Comparison of ENCODE assay signal across 26 cellular contexts in genomic region chr10:112166800-112167199, GRCh38. TPM values are rescaled to one million over a fixed set of nuclear protein-coding genes. Genes with fewer than 3 reads are reported as not detected.
DNase-seq lines count a peak whose midpoint lies in the region; ATAC-seq, FAIRE-seq and TF ChIP-seq lines count a peak whose summit lies in the region.
"Had no signal": no experiment of that assay in that cellular context is flagged by ENCODE, and none has a peak within 500 bp of the region (broad histone marks: within the 10 kb centered on the region; RNA-seq: fewer than 3 reads in every experiment).

No MANE protein-coding gene starts in this region.

- TF ChIP-seq CTCF in GM12878 (IDR thresholded peaks at IDR 0.05 in 2 of 3, conservative IDR thresholded peaks at IDR 0.05 in 1 of 3; ENCODE audit: control insufficient read depth in 2 of 3, extremely low read depth in 1 of 3, insufficient read depth in 1 of 3, low read depth in 3 of 3, low read length in 3 of 3) (no peak), liver (IDR thresholded peaks at IDR 0.05; ENCODE audit: low read depth, low read length, missing input control) (no peak), brain microvascular endothelial cell (IDR thresholded peaks at IDR 0.05; ENCODE audit: low read depth, low read length, missing control alignments) (no peak)

- H3K9me3 ChIP-seq in GM12878 (replicated peaks; ENCODE audit: control insufficient read depth, insufficient read depth, low read length) (no peaks in the 10 kb centered on the region), liver (ENCODE audit: control insufficient read depth in 4 of 4, low read length in 3 of 4) (no peaks in the 10 kb centered on the region), subcutaneous abdominal adipose tissue (ENCODE audit: control insufficient read depth in 5 of 5, low read length in 5 of 5) (no peaks in the 10 kb centered on the region)
- H3K9me3 ChIP-seq: BE2C, BLaER1 had no signal

- POLR2A ChIA-PET in GM12878 (lab: Charles Lee) = no interaction called here

- H3K9ac ChIP-seq in GM12878 (ENCODE audit: control insufficient read depth, insufficient read depth, low read length) (no peak overlapping the region), liver (ENCODE audit: low read depth in 1 of 2, low read length in 2 of 2) (no peak overlapping the region), subcutaneous abdominal adipose tissue (ENCODE audit: low read length in 5 of 5) (no peak overlapping the region)
- H3K9ac ChIP-seq: BLaER1 had no signal

- H3K27me3 ChIP-seq in GM12878 (replicated peaks in 1 of 2; ENCODE audit: control insufficient read depth in 2 of 2, insufficient read depth in 2 of 2, low read length in 1 of 2) (no peaks in the 10 kb centered on the region), liver (ENCODE audit: control insufficient read depth in 4 of 4, insufficient read depth in 4 of 4, low read length in 3 of 4) (no peaks in the 10 kb centered on the region), subcutaneous abdominal adipose tissue (ENCODE audit: control insufficient read depth in 5 of 5, insufficient read depth in 4 of 5, low read length in 5 of 5) (no peaks in the 10 kb centered on the region), brain microvascular endothelial cell (replicated peaks) (no peaks in the 10 kb centered on the region)
- H3K27me3 ChIP-seq: BE2C, BLaER1 had no signal

- H3K79me2 ChIP-seq in GM12878 (ENCODE audit: control insufficient read depth, insufficient read depth, low read length) = no peaks in the 10 kb centered on the region

- H2AFZ ChIP-seq in GM12878 (ENCODE audit: control insufficient read depth, low read depth, low read length) = no peak overlapping the region

- SMC1A ChIA-PET in GM12878 (lab: Charles Lee; ENCODE audit: uncharacterized antibody, unreplicated experiment) = interaction anchor here (1.1 to 1.6 kb wide), 2 partner anchors 14 to 16 kb away, joined by 3 to 5 read pairs; no protein-coding TSS in a partner anchor

- H3K36me3 ChIP-seq in GM12878 (ENCODE audit: control insufficient read depth in 2 of 2, insufficient read depth in 2 of 2, low read length in 1 of 2) = peaks cover 0 to 19% of the 10 kb centered on the region in 2 experiments; a peak in 1 of 4 replicates
- H3K36me3 ChIP-seq in liver (ENCODE audit: control insufficient read depth in 4 of 4, insufficient read depth in 3 of 4, low read depth in 1 of 4, low read length in 3 of 4) = peaks cover 8 to 83% (median 71%) of the 10 kb centered on the region in 4 donors
- H3K36me3 ChIP-seq in subcutaneous abdominal adipose tissue (ENCODE audit: control insufficient read depth in 5 of 5, insufficient read depth in 5 of 5, low read length in 5 of 5) = peaks cover 80 to 95% (median 93%) of the 10 kb centered on the region in 5 donors
- H3K36me3 ChIP-seq in brain microvascular endothelial cell (replicated peaks) = peaks cover 8% of the 10 kb centered on the region

- TF ChIP-seq EP300 in GM12878 (IDR thresholded peaks at IDR 0.05; ENCODE audit: borderline replicate concordance in 1 of 2, control insufficient read depth in 1 of 2, low read depth in 2 of 2, low read length in 2 of 2) = no peak

- TF ChIP-seq POLR2A in GM12878 (IDR thresholded peaks at IDR 0.05; ENCODE audit: low read depth, low read length) = no peak
- no peak for TF ChIP-seq POLR2A in GM12891 (IDR thresholded peaks at IDR 0.05; ENCODE audit: low read depth, low read length)

- 97% methylated on average over 3 of the region's 3 CpGs for WGBS in GM12878 (ENCODE audit: insufficient coverage, insufficient replicate concordance, low lambda C conversion rate, missing lambda C conversion rate)
- 83% methylated on average over 3 of the region's 3 CpGs for WGBS in liver

- H3K4me2 ChIP-seq in GM12878 (ENCODE audit: control insufficient read depth, insufficient read depth) = no peak overlapping the region
- H3K4me2 ChIP-seq: BLaER1 had no signal

- no peaks in the 10 kb centered on the region for H4K20me1 ChIP-seq in GM12878 (ENCODE audit: control insufficient read depth, insufficient read depth)
- H4K20me1 ChIP-seq: BLaER1 had no signal

- TF ChIP-seq RAD21 in GM12878 (IDR thresholded peaks at IDR 0.05; ENCODE audit: insufficient read depth, low read depth, low read length) (no peak), liver (IDR thresholded peaks at IDR 0.05) (no peak)

- CTCF ChIA-PET in GM12878 (lab: Yijun Ruan, JAX) = no interaction called here

- DNase-seq in GM12878 (ENCODE audit: low read depth, low spot score) (no peak), left lobe of liver (ENCODE audit: low spot score) (no peak), GM12891 (ENCODE audit: insufficient read length, low spot score) (no peak), brain microvascular endothelial cell (no peak)
- no peak for DNase-seq in activated effector memory CD4-positive, alpha-beta T cell treated with anti-CD3 and anti-CD28 coated beads, Interleukin-2, amount 50 U/mL, for 16 hours
- DNase-seq: 8988T; ACHN; BE2C; C1 segment of cervical spinal cord; CD4-positive, alpha-beta memory T cell; CD4-positive, CD25-positive, alpha-beta regulatory T cell; CD8-positive, alpha-beta memory T cell; COR-L47; DMS 273 treated with DMSO at 0.1 percent for 48 hours; DMS153; DMS53; DMS79; DND-41; EL; GDM1 had no signal

- FAIRE-seq in GM12878 (lab: Jason Lieb, UNC) = peak; percentile 62
- no peak for FAIRE-seq in GM12891 (lab: Jason Lieb, UNC)
- FAIRE-seq: A204.1, GM12892, GM18507 had no signal

- no peak for ATAC-seq in GM12878
- ATAC-seq in left lobe of liver = peak; percentile 16

- H3K27ac ChIP-seq in GM12878 (ENCODE audit: control insufficient read depth, insufficient read depth) (no peak overlapping the region), liver (ENCODE audit: low read depth in 1 of 2, low read length in 2 of 2) (peak overlapping the region; percentile 17 to 25), subcutaneous abdominal adipose tissue (ENCODE audit: low read depth, low read length) (peak overlapping the region; percentile 9), brain microvascular endothelial cell (no peak overlapping the region)
- H3K27ac ChIP-seq: BLaER1 had no signal

- intact Hi-C loops in GM12878 (cut with micrococcal nuclease; ENCODE audit: unreplicated experiment) = loop anchor here (10.0 kb wide), 1 partner anchor 268 kb away; no protein-coding TSS in a partner anchor

- no peaks in the 10 kb centered on the region for H3K4me1 ChIP-seq in GM12878 (ENCODE audit: control insufficient read depth, insufficient read depth, low read length)
- no peaks in the 10 kb centered on the region for H3K4me1 ChIP-seq in liver (ENCODE audit: control insufficient read depth in 4 of 4, insufficient read depth in 4 of 4, low read length in 3 of 4)
- peaks cover 0 to 12% (median 0%) of the 10 kb centered on the region in 5 donors for H3K4me1 ChIP-seq in subcutaneous abdominal adipose tissue (ENCODE audit: control insufficient read depth in 5 of 5, insufficient read depth in 5 of 5, low read length in 5 of 5)
- H3K4me1 ChIP-seq: BE2C, BLaER1 had no signal

- no peak overlapping the region for H3K4me3 ChIP-seq in GM12878
- no peak overlapping the region for H3K4me3 ChIP-seq in liver (ENCODE audit: low read depth in 1 of 3, low read length in 3 of 3)
- H3K4me3 ChIP-seq in subcutaneous abdominal adipose tissue (ENCODE audit: low read depth in 1 of 5, low read length in 5 of 5) = no peak overlapping the region
- no peak overlapping the region for H3K4me3 ChIP-seq in brain microvascular endothelial cell (ENCODE audit: low read depth, low read length)
- H3K4me3 ChIP-seq: BLaER1 had no signal

- in situ Hi-C loops in GM12878 (cut with MboI) = no loop called here
- in situ Hi-C loops in brain microvascular endothelial cell (cut with HindIII; ENCODE audit: low pct_ligation_motif_present, low sequenced_read_pairs) = no loop called here

- RAD21 ChIA-PET in GM12878 (lab: Charles Lee; ENCODE audit: unreplicated experiment) = no interaction called here

- no TSS peak for BruUV-seq in GM12878 (replicated peaks; lab: Mats Ljungman, UMichigan)

TF ChIP-seq in GM12878, 131 proteins besides CTCF, POLR2A, EP300 and RAD21 (continues in another document):
- TF ChIP-seq CBX5 (IDR thresholded peaks at IDR 0.05; ENCODE audit: low read depth) = no peak

TF ChIP-seq in liver, 16 proteins besides CTCF, POLR2A, EP300 and RAD21:
- TF ChIP-seq HNF4A (conservative IDR thresholded peaks at IDR 0.05) (peak; percentile 25 to 38), SP1 (IDR thresholded peaks at IDR 0.05) (peak; percentile 13), HNF4G (IDR thresholded peaks at IDR 0.05) (no peak)

TF ChIP-seq in GM12891, 5 proteins besides CTCF, POLR2A, EP300 and RAD21:
- TF ChIP-seq POU2F2 (IDR thresholded peaks at IDR 0.05; ENCODE audit: low read depth, low read length) (no peak), TAF1 (IDR thresholded peaks at IDR 0.05; ENCODE audit: low read depth, low read length) (no peak), PAX5 (IDR thresholded peaks at IDR 0.05; ENCODE audit: insufficient read depth, low read length, severe bottlenecking) (no peak), POLR2AphosphoS5 (IDR thresholded peaks at IDR 0.05; ENCODE audit: low read depth, low read length) (no peak), SPI1 (IDR thresholded peaks at IDR 0.05; ENCODE audit: low read depth, low read length) (no peak)

RNA-seq across cellular contexts. Expression of gene GPAM, which starts 16.8 kb away (rescaled TPM):
- total RNA-seq in GM12878 (2013; cell fraction: nucleolus; rRNA removed) = 18.6 TPM in 2 replicates
- total RNA-seq in GM12878 (2014; rRNA removed) = 8.2 and 8.8 TPM in 2 replicates
- 8.8 and 9.4 TPM in 2 replicates for total RNA-seq in GM12878 (2014; rRNA removed; fragmentation: Illumina TruSeq; extraction: Trizol)
- 9.2 and 9.5 TPM in 2 replicates for total RNA-seq in GM12878 (2021)
- polyA plus RNA-seq in GM12878 (2011; ENCODE audit: low read depth) = 2.2 TPM
- polyA plus RNA-seq in GM12878 (2011; rRNA removed) = 8.6 and 10.7 TPM in 2 replicates
- polyA plus RNA-seq in GM12878 (2011; cell fraction: cytosol; rRNA removed) = 3.8 and 3.9 TPM in 2 replicates
- polyA plus RNA-seq in GM12878 (2011; cell fraction: nucleus; rRNA removed) = 11.8 and 13.2 TPM in 2 replicates
- polyA plus RNA-seq in GM12878 (2012) = 2.6 and 2.9 TPM in 2 replicates
- 8.2 and 9.2 TPM in 2 replicates for polyA plus RNA-seq in GM12878 (2014; fragmentation: Illumina TruSeq; extraction: Trizol)
- 1 to 10 TPM; 3.3 to 5.7 TPM for polyA plus RNA-seq in GM12878 (2014; fragmentation: Nextera tagmentation; extraction: Ambion mirVana)
- 4.6 and 5.0 TPM in 2 replicates for polyA plus RNA-seq in GM12878 (2014; rRNA removed)
- polyA plus RNA-seq in GM12878 (2016; fragmentation: Nextera tagmentation; extraction: Ambion mirVana) = 1 to 10 TPM; 6.3 to 6.6 TPM
- 11.2 and 12.9 TPM in 2 replicates for polyA minus RNA-seq in GM12878 (2011; rRNA and poly(A)+ RNA removed)
- polyA minus RNA-seq in GM12878 (2011; cell fraction: cytosol; rRNA and poly(A)+ RNA removed) = 2.5 and 3.4 TPM in 2 replicates
- polyA minus RNA-seq in GM12878 (2011; cell fraction: nucleus; rRNA and poly(A)+ RNA removed) = 12.1 and 14.6 TPM in 2 replicates
- total RNA-seq in left lobe of liver = 276 TPM
- 100 to 1,000 TPM; 157 to 214 TPM for total RNA-seq in liver
- 100 to 1,000 TPM in 1 of 2 donors, 10 to 100 TPM in 1; 35.5 to 136 TPM for polyA plus RNA-seq in liver
- polyA plus RNA-seq in GM12891 (2012; ENCODE audit: low read depth, missing spikeins) = 2.3 TPM

Comparison
In these comparisons a context has a peak if more than half of its experiments do, and no peak if none do; other contexts are left out.
1. H3K27ac ChIP-seq: peak in liver (2 of 2) and subcutaneous abdominal adipose tissue (single experiment); none in GM12878 (single experiment) and brain microvascular endothelial cell (single experiment).
2. RNA of gene GPAM, which starts 16.8 kb away (total RNA-seq): 276 TPM in left lobe of liver (single experiment) and 157 to 214 TPM in liver; 8.2 to 18.6 TPM in GM12878; every median in the first group is over 4 times any median in the second.